9 cellular contexts compared by ENCODE assay signal in the genomic region with DNA sequence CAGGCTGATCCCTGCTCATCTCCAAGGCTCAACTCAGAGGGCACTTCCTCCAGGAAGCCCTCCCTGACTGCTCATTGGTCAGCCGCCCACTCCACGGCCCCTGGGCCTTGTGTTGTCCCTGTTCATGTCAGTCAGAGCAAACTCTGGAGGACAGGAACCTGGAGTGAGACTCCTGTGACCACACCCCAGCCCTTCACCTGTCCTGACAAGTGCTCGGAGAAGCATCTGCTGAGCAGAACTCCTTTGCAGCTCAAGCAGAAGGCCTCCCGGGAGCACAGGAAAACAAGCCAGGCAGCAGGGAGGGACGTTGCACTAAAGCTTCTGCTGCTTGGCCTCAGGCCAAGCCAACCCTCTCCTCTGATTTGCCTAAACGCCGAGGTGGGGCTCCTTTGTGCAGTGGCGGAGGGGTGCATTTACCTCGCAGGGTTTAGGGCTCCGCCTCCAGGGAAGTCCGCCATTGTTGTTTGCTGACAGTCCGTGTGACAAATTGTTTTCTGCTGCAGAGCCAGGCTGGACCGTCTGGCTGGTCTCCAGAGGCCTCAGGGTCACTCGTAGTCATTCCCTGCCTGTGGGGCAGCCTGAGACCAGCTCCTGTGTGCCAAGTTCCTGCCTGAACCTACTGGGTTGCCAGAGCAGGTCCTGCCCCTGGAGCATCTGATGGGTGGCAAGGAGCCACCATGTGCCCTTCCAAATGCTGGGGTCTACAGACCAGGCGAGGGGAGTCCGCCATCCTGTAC.
DNase-seq lines count a peak whose midpoint lies in the region; ATAC-seq, FAIRE-seq and TF ChIP-seq lines count a peak whose summit lies in the region.
"Had no signal": no experiment of that assay in that cellular context is flagged by ENCODE, and none has a peak within 500 bp of the region (broad histone marks: within the 10 kb centered on the region; RNA-seq: fewer than 3 reads in every experiment).

No MANE protein-coding gene starts in this region.

- no peak overlapping the region for H3K4ac ChIP-seq in mesenchymal stem cell (ENCODE audit: low read depth in 1 of 2, low read length in 2 of 2)

- intact Hi-C loops in pancreas (cut with DNase I), result no loop called here
- intact Hi-C loops in esophagus muscularis mucosa (cut with DNase I), result no loop called here

- H3K14ac ChIP-seq in mesenchymal stem cell (ENCODE audit: low read length in 2 of 2), result no peak overlapping the region

- H4K8ac ChIP-seq in mesenchymal stem cell (ENCODE audit: low read length), result no peak overlapping the region

- H2BK15ac ChIP-seq in mesenchymal stem cell (ENCODE audit: low read depth, poor library complexity, severe bottlenecking), result no peak overlapping the region

- H3K27me3 ChIP-seq in astrocyte (ENCODE audit: insufficient read depth, low read length), result peaks cover 8% of the 10 kb centered on the region
- no peaks in the 10 kb centered on the region for H3K27me3 ChIP-seq in pancreas
- peaks cover 4 to 91% of the 10 kb centered on the region in 2 experiments for H3K27me3 ChIP-seq in mesenchymal stem cell (ENCODE audit: control insufficient read depth in 1 of 2, insufficient read depth in 1 of 2, low read length in 2 of 2)
- H3K27me3 ChIP-seq in esophagus muscularis mucosa, result peaks cover 0 to 89% (median 2%) of the 10 kb centered on the region in 4 donors

- no peak overlapping the region for H3K23ac ChIP-seq in mesenchymal stem cell (ENCODE audit: low read length in 2 of 2)

- H3K9me3 ChIP-seq in astrocyte (ENCODE audit: insufficient read depth, low read depth, low read length), result no peaks in the 10 kb centered on the region
- H3K9me3 ChIP-seq in pancreas, result no peaks in the 10 kb centered on the region
- H3K9me3 ChIP-seq in mesenchymal stem cell (ENCODE audit: control insufficient read depth, low read length), result no peaks in the 10 kb centered on the region
- no peaks in the 10 kb centered on the region for H3K9me3 ChIP-seq in esophagus muscularis mucosa

- peaks cover 59% of the 10 kb centered on the region for H3K27me3 Mint-ChIP-seq in astrocyte (ENCODE audit: low read depth, unreplicated experiment)

- no peak overlapping the region for H2AK5ac ChIP-seq in mesenchymal stem cell (ENCODE audit: low read length, severe bottlenecking)

- FAIRE-seq in astrocyte (lab: Jason Lieb, UNC) (no peak), pancreas (lab: Jason Lieb, UNC) (no peak)

- H3K4me1 Mint-ChIP-seq in astrocyte (ENCODE audit: low read depth, unreplicated experiment), result no peaks in the 10 kb centered on the region

- WGBS in pancreas, 2 donors, result 17 to 18% methylated on average over 16 of the region's 16 CpGs
- 58% methylated on average over 16 of the region's 16 CpGs for WGBS in mesenchymal stem cell
- 68% methylated on average over 4 of the region's 16 CpGs for WGBS in esophagus muscularis mucosa

- TF ChIP-seq POLR2A in esophagus muscularis mucosa (IDR thresholded peaks at IDR 0.05; ENCODE audit: low read depth), result no peak

- H2AFZ ChIP-seq in astrocyte (ENCODE audit: low read depth, low read length), result no peak overlapping the region
- no peak overlapping the region for H2AFZ ChIP-seq in mesenchymal stem cell (ENCODE audit: low read depth, low read length)

- no peak overlapping the region for H2BK12ac ChIP-seq in mesenchymal stem cell (ENCODE audit: low read length in 2 of 2)

- H3K9me3 Mint-ChIP-seq in astrocyte (ENCODE audit: unreplicated experiment), result peaks cover 7% of the 10 kb centered on the region

- peaks cover 5% of the 10 kb centered on the region for H3K4me1 ChIP-seq in astrocyte (ENCODE audit: insufficient read depth, low read length)
- peaks cover 0 to 2% (median 0%) of the 10 kb centered on the region in 3 donors for H3K4me1 ChIP-seq in pancreas
- H3K4me1 ChIP-seq in mesenchymal stem cell (ENCODE audit: control insufficient read depth, insufficient read depth, low read depth, low read length), result peaks cover 3% of the 10 kb centered on the region
- peaks cover 0 to 9% (median 2%) of the 10 kb centered on the region in 4 donors for H3K4me1 ChIP-seq in esophagus muscularis mucosa

- H3K27ac ChIP-seq in astrocyte (ENCODE audit: low read depth, low read length), result no peak overlapping the region
- H3K27ac ChIP-seq in pancreas, result peak overlapping the region; percentile 7 to 55 (median 32)
- H3K27ac ChIP-seq in mesenchymal stem cell (ENCODE audit: low read length, poor library complexity, severe bottlenecking), result no peak overlapping the region
- H3K27ac ChIP-seq in esophagus muscularis mucosa (replicated peaks in 1 of 4), result no peak overlapping the region

- no peaks in the 10 kb centered on the region for H3K79me2 ChIP-seq in astrocyte (ENCODE audit: insufficient read depth, low read length)

- no peaks in the 10 kb centered on the region for H4K20me1 ChIP-seq in astrocyte (ENCODE audit: insufficient read depth, low read length)

- H2BK5ac ChIP-seq in mesenchymal stem cell (ENCODE audit: low read depth, low read length, poor library complexity, severe bottlenecking), result no peak overlapping the region

- peak; percentile 82 for DNase-seq in NCI-H2029 (lab: John Stamatoyannopoulos, UW)
- DNase-seq in astrocyte (ENCODE audit: low read depth), result no peak
- DNase-seq in pancreas, result peak; percentile 67 to 91 (median 80)
- DNase-seq in cerebellar cortex (ENCODE audit: low spot score), result no peak
- DNase-seq in mesenchymal stem cell, result no peak
- DNase-seq in esophagus muscularis mucosa (ENCODE audit: extremely low spot score), result no peak

- H3K36me3 ChIP-seq in astrocyte (ENCODE audit: insufficient read depth, low read length), result no peaks in the 10 kb centered on the region
- H3K36me3 ChIP-seq in pancreas, result no peaks in the 10 kb centered on the region
- no peaks in the 10 kb centered on the region for H3K36me3 ChIP-seq in mesenchymal stem cell (ENCODE audit: control insufficient read depth in 1 of 2, insufficient read depth in 2 of 2, low read depth in 1 of 2, low read length in 2 of 2)
- H3K36me3 ChIP-seq in esophagus muscularis mucosa, result no peaks in the 10 kb centered on the region

- peaks cover 2% of the 10 kb centered on the region for H3K36me3 Mint-ChIP-seq in astrocyte (ENCODE audit: low read depth, unreplicated experiment)

- H4K91ac ChIP-seq in mesenchymal stem cell (ENCODE audit: low read length), result no peak overlapping the region

- TF ChIP-seq CTCF in astrocyte (IDR thresholded peaks at IDR 0.05; ENCODE audit: insufficient read depth, low read depth, low read length) (no peak), pancreas (IDR thresholded peaks at IDR 0.05) (no peak), esophagus muscularis mucosa (IDR thresholded peaks at IDR 0.05) (no peak)

- peak overlapping the region; percentile 47 for H3K27ac Mint-ChIP-seq in astrocyte (ENCODE audit: unreplicated experiment)

- H3K18ac ChIP-seq in mesenchymal stem cell (ENCODE audit: low read depth in 1 of 2, low read length in 2 of 2), result no peak overlapping the region

- no peak overlapping the region for H3K4me3 Mint-ChIP-seq in astrocyte (ENCODE audit: unreplicated experiment)

- TF ChIP-seq EP300 in esophagus muscularis mucosa (IDR thresholded peaks at IDR 0.05), result no peak

- no peak overlapping the region for H3K4me2 ChIP-seq in astrocyte (ENCODE audit: low read length)
- no peak overlapping the region for H3K4me2 ChIP-seq in mesenchymal stem cell (ENCODE audit: low read length, poor library complexity, severe bottlenecking)

- no peaks in the 10 kb centered on the region for H3K79me1 ChIP-seq in mesenchymal stem cell (replicated peaks; ENCODE audit: low read length, poor library complexity, severe bottlenecking)

- no peak overlapping the region for H2BK120ac ChIP-seq in mesenchymal stem cell (ENCODE audit: low read depth, low read length)

- H3K9ac ChIP-seq in astrocyte (ENCODE audit: low read length) (no peak overlapping the region), mesenchymal stem cell (ENCODE audit: low read length) (no peak overlapping the region)

- ATAC-seq in GM18867 (IDR thresholded peaks at IDR 0.05; ENCODE audit: unreplicated experiment), result peak; percentile 46
- ATAC-seq in pancreas, result peak; percentile 85 to 93 (median 88)
- ATAC-seq in HG02840 (IDR thresholded peaks at IDR 0.05; ENCODE audit: low FRiP score, unreplicated experiment), result no peak
- ATAC-seq: activated CD4-positive, CD25-positive, alpha-beta regulatory T cell treated with anti-CD3 and anti-CD28 coated beads, Interleukin-2, amount 50 U/mL, for 24 hours had no signal

- H3K4me3 ChIP-seq in astrocyte (ENCODE audit: insufficient read depth, low read depth, low read length) (no peak overlapping the region), pancreas (no peak overlapping the region), mesenchymal stem cell (ENCODE audit: insufficient read depth in 1 of 2, low read depth in 1 of 2, low read length in 2 of 2) (no peak overlapping the region), esophagus muscularis mucosa (no peak overlapping the region)

Comparison
In these comparisons a context has a peak if more than half of its experiments do, and no peak if none do; other contexts are left out.
1. DNase-seq: peak in NCI-H2029 (single experiment) and pancreas (6 of 6); none in astrocyte (single experiment), cerebellar cortex (single experiment), mesenchymal stem cell (single experiment) and esophagus muscularis mucosa (single experiment).
2. H3K27ac ChIP-seq: peak in pancreas (4 of 4); none in astrocyte (single experiment), mesenchymal stem cell (single experiment) and esophagus muscularis mucosa (0 of 4).